In genomic region chr7:141361965-141362364, GRCh38 we compare ENCODE assay signal across 21 cellular contexts.
"Had no signal": no experiment of that assay in that cellular context is flagged by ENCODE, and none has a peak within 500 bp of the region (broad histone marks: within the 10 kb centered on the region; RNA-seq: fewer than 3 reads in every experiment).

No MANE protein-coding gene starts in this region.

- H2AFZ ChIP-seq: hepatocyte, neural progenitor cell had no signal

- H3K9me3 ChIP-seq: colonic mucosa, esophagus muscularis mucosa, ovary, psoas muscle, right lobe of liver, testis, upper lobe of right lung had no signal

- H3K4me1 ChIP-seq: colonic mucosa, right lobe of liver, spleen, testis, upper lobe of right lung had no signal

- H3K36me3 ChIP-seq: colonic mucosa, esophagus muscularis mucosa, neural progenitor cell, ovary, right lobe of liver, spleen, upper lobe of right lung had no signal

- H3K9ac ChIP-seq: neural progenitor cell had no signal

- H3K4me3 Mint-ChIP-seq: activated CD4-positive, alpha-beta memory T cell treated with anti-CD3 and anti-CD28 coated beads for 36 hours; activated CD4-positive, alpha-beta T cell treated with anti-CD3 and anti-CD28 coated beads for 36 hours; activated naive CD8-positive, alpha-beta T cell; neural progenitor cell; stimulated activated memory B cell treated with anti-CD40 and anti-IgM and Interleukin-4, amounts not matched to agents 10 μg/mL and 1 μg/mL and 100 μg/mL, for 72 hours; T-helper 17 cell; WTC11 had no signal

- H3K9me3 Mint-ChIP-seq: activated CD4-positive, alpha-beta memory T cell treated with anti-CD3 and anti-CD28 coated beads for 36 hours; neural progenitor cell had no signal

- H3K27ac ChIP-seq: colonic mucosa, esophagus muscularis mucosa, hepatocyte, neural progenitor cell, ovary, psoas muscle, right lobe of liver, spleen, testis, upper lobe of right lung had no signal

- H3K79me2 ChIP-seq: hepatocyte had no signal

- H3K36me3 Mint-ChIP-seq: activated CD4-positive, alpha-beta memory T cell treated with anti-CD3 and anti-CD28 coated beads for 36 hours; neural progenitor cell; stimulated activated memory B cell treated with anti-CD40 and anti-IgM and Interleukin-4, amounts not matched to agents 10 μg/mL and 1 μg/mL and 100 μg/mL, for 72 hours; WTC11 had no signal

- DNase-seq: activated CD4-positive, alpha-beta memory T cell treated with anti-CD3 and anti-CD28 coated beads for 36 hours; activated CD4-positive, alpha-beta T cell treated with anti-CD3 and anti-CD28 coated beads for 36 hours; activated T-cell treated with anti-CD3 and anti-CD28 coated beads for 4 hours; central memory CD4-positive, alpha-beta T cell; colonic mucosa; left colon; ovary; right lobe of liver; spleen; stimulated activated CD4-positive, alpha-beta T cell treated with anti-CD3 and anti-CD28 coated beads, Interleukin-4, amount 100 ng/mL, for 4 hours; T-helper 17 cell; testis; upper lobe of right lung had no signal

- H3K27ac Mint-ChIP-seq: activated CD4-positive, alpha-beta memory T cell treated with anti-CD3 and anti-CD28 coated beads for 36 hours; activated CD4-positive, alpha-beta T cell treated with anti-CD3 and anti-CD28 coated beads for 36 hours; activated naive CD8-positive, alpha-beta T cell; stimulated activated memory B cell treated with anti-CD40 and anti-IgM and Interleukin-4, amounts not matched to agents 10 μg/mL and 1 μg/mL and 100 μg/mL, for 72 hours; T-helper 17 cell had no signal

- ATAC-seq: activated CD4-positive, alpha-beta T cell treated with anti-CD3 and anti-CD28 coated beads for 36 hours; left colon; stimulated activated memory B cell treated with anti-CD40 and anti-IgM and Interleukin-4, amounts not matched to agents 10 μg/mL and 1 μg/mL and 100 μg/mL, for 72 hours; T-helper 17 cell; upper lobe of right lung; WTC11 had no signal

- H3K27me3 ChIP-seq: colonic mucosa, esophagus muscularis mucosa, hepatocyte, neural progenitor cell, ovary, right lobe of liver, spleen, testis, upper lobe of right lung had no signal

- H3K4me3 ChIP-seq: colonic mucosa, esophagus muscularis mucosa, hepatocyte, lung, neural progenitor cell, ovary, psoas muscle, right lobe of liver, spleen, testis, upper lobe of right lung had no signal

- H3K4me2 ChIP-seq: hepatocyte, neural progenitor cell had no signal

- H3K4me1 Mint-ChIP-seq: activated CD4-positive, alpha-beta T cell treated with anti-CD3 and anti-CD28 coated beads for 36 hours; stimulated activated memory B cell treated with anti-CD40 and anti-IgM and Interleukin-4, amounts not matched to agents 10 μg/mL and 1 μg/mL and 100 μg/mL, for 72 hours had no signal
